In the genomic region with DNA sequence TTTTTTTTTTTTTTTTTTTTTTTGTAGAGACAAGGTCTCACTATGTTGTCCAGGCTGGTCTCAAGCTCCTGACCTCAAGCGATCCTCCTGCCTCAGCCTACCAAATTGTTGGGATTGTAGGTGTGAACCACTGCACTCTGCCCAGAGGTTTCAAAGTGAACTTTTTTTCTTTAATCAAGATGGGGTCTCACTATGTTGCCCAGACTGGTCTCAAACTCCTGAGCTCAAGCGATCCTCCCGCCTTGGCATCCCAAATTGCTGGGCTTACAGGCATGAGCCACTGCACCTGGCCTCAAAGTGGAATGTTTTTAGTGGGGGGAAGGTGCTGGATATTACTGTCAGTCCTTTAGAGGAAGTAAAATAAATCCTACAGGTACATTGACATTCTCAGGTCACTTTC, we compare ENCODE assay signal across 21 cellular contexts. TPM values are rescaled to one million over a fixed set of nuclear protein-coding genes. Genes with fewer than 3 reads are reported as not detected.
DNase-seq lines count a peak whose midpoint lies in the region; ATAC-seq and TF ChIP-seq lines count a peak whose summit lies in the region.
"Had no signal": no experiment of that assay in that cellular context is flagged by ENCODE, and none has a peak within 500 bp of the region (broad histone marks: within the 10 kb centered on the region; RNA-seq: fewer than 3 reads in every experiment).

No MANE protein-coding gene starts in this region.

- H3K4me3 Mint-ChIP-seq in activated T-cell treated with anti-CD3 and anti-CD28 coated beads, Interleukin-2, amount 50 U/mL, for 24 hours, result no peak overlapping the region
- H3K4me3 Mint-ChIP-seq: GM23338, H9, HFFc6 had no signal

- H3K27ac ChIP-seq in PC-3 (ENCODE audit: low read length) (peak overlapping the region; percentile 66), RWPE2 (ENCODE audit: poor library complexity, severe bottlenecking) (peak overlapping the region; percentile 80), esophagus (ENCODE audit: low read depth in 2 of 2, low read length in 1 of 2) (peak overlapping the region; percentile 75 to 83), vagina (peak overlapping the region; percentile 36)
- H3K27ac ChIP-seq: SJSA1 had no signal

- H3K4me3 ChIP-seq in PC-3 (ENCODE audit: low read length) (no peak overlapping the region), RWPE2 (ENCODE audit: severe bottlenecking) (no peak overlapping the region), esophagus (ENCODE audit: low read depth in 1 of 2, low read length in 2 of 2) (no peak overlapping the region), vagina (no peak overlapping the region)
- H3K4me3 ChIP-seq: GM23338, SJSA1 had no signal

- CTCF ChIA-PET in PC-3 (lab: Charles Lee), result no interaction called here

- intact Hi-C loops in PC-3 (cut with micrococcal nuclease), result no loop called here
- intact Hi-C loops in vagina (cut with DNase I), result no loop called here

- no peaks in the 10 kb centered on the region for H3K79me2 ChIP-seq in PC-3 (ENCODE audit: low read length)

- no peaks in the 10 kb centered on the region for H3K9me3 ChIP-seq in PC-3 (ENCODE audit: low read length)
- no peaks in the 10 kb centered on the region for H3K9me3 ChIP-seq in RWPE2 (ENCODE audit: severe bottlenecking)
- no peaks in the 10 kb centered on the region for H3K9me3 ChIP-seq in esophagus (ENCODE audit: control insufficient read depth in 2 of 2, insufficient read depth in 1 of 2, low read depth in 1 of 2, low read length in 1 of 2)
- H3K9me3 ChIP-seq in vagina, result no peaks in the 10 kb centered on the region
- H3K9me3 ChIP-seq: BE2C, SJSA1 had no signal

- no peaks in the 10 kb centered on the region for H3F3A ChIP-seq in PC-3 (ENCODE audit: low read length, unreplicated experiment)

- WGBS in esophagus, 2 donors, result 77 to 81% methylated on average over 3 of the region's 3 CpGs

- H3K27me3 ChIP-seq in PC-3 (ENCODE audit: low read length) (no peaks in the 10 kb centered on the region), RWPE2 (ENCODE audit: insufficient read depth, poor library complexity, severe bottlenecking) (no peaks in the 10 kb centered on the region), esophagus (ENCODE audit: control insufficient read depth in 1 of 2, insufficient read depth in 2 of 2, low read length in 2 of 2) (no peaks in the 10 kb centered on the region), vagina (no peaks in the 10 kb centered on the region)
- H3K27me3 ChIP-seq: BE2C, SJSA1 had no signal

- H3K4me1 ChIP-seq in PC-3 (ENCODE audit: insufficient read depth, low read length), result peaks cover 37% of the 10 kb centered on the region
- peaks cover 26% of the 10 kb centered on the region for H3K4me1 ChIP-seq in RWPE2 (ENCODE audit: insufficient read depth, poor library complexity, severe bottlenecking)
- H3K4me1 ChIP-seq in esophagus (ENCODE audit: control insufficient read depth in 2 of 2, insufficient read depth in 2 of 2, low read length in 1 of 2), result no peaks in the 10 kb centered on the region
- peaks cover 4% of the 10 kb centered on the region for H3K4me1 ChIP-seq in vagina
- H3K4me1 ChIP-seq: BE2C had no signal

- H3K4me1 Mint-ChIP-seq in activated T-cell treated with anti-CD3 and anti-CD28 coated beads, Interleukin-2, amount 50 U/mL, for 24 hours (ENCODE audit: low read depth), result peaks cover 30% of the 10 kb centered on the region

- H3K9ac ChIP-seq in PC-3 (ENCODE audit: low read length), result no peak overlapping the region

- BruUV-seq in PC-3 (replicated peaks; lab: Mats Ljungman, UMichigan), result no TSS peak

- H3K27me3 Mint-ChIP-seq in activated T-cell treated with anti-CD3 and anti-CD28 coated beads, Interleukin-2, amount 50 U/mL, for 24 hours, result no peaks in the 10 kb centered on the region

- no peak overlapping the region for H2AFZ ChIP-seq in PC-3 (ENCODE audit: low read length)

- POLR2A ChIA-PET in PC-3 (lab: Charles Lee; ENCODE audit: unreplicated experiment), result interaction anchor here (1.0 kb wide), 1 partner anchor 12 kb away, joined by 3 read pairs; the partner anchor contains the start of gene CEP20

- H4K20me1 ChIP-seq in PC-3 (ENCODE audit: low read length), result no peaks in the 10 kb centered on the region

- H3K36me3 Mint-ChIP-seq in activated T-cell treated with anti-CD3 and anti-CD28 coated beads, Interleukin-2, amount 50 U/mL, for 24 hours (ENCODE audit: low read depth), result no peaks in the 10 kb centered on the region

- no peak overlapping the region for H3K27ac Mint-ChIP-seq in activated T-cell treated with anti-CD3 and anti-CD28 coated beads, Interleukin-2, amount 50 U/mL, for 24 hours
- H3K27ac Mint-ChIP-seq: GM23338 had no signal

- no peak overlapping the region for H3K4me2 ChIP-seq in PC-3 (ENCODE audit: low read length)
- H3K4me2 ChIP-seq: GM23338 had no signal

- DNase-seq in PC-3 (no peak), RWPE2 (ENCODE audit: low spot score) (no peak), vagina (ENCODE audit: extremely low spot score in 2 of 2) (no peak), AG08395 (ENCODE audit: low spot score) (no peak)
- DNase-seq in activated T-cell treated with anti-CD3 and anti-CD28 coated beads, Interleukin-2, amount 50 U/mL, for 24 hours, result no peak
- DNase-seq: BE2C, GF-D8, KG1, NCI-H1092, NCI-H1417 treated with DMSO at 0.1 percent for 48 hours, NCI-H1694 treated with DMSO at 0.1 percent for 48 hours, NCI-H2081, NCI-H2227 treated with DMSO at 0.1 percent for 48 hours, NCI-H526 treated with DMSO at 0.1 percent for 48 hours, Right ventricle myocardium superior had no signal

- TF ChIP-seq POLR2A in vagina (IDR thresholded peaks at IDR 0.05), result no peak

- no peak for ATAC-seq in PC-3
- ATAC-seq in RWPE2 (ENCODE audit: low read depth), result no peak
- no peak for ATAC-seq in HG03571 (IDR thresholded peaks at IDR 0.05; ENCODE audit: unreplicated experiment)

- no peaks in the 10 kb centered on the region for H3K9me3 Mint-ChIP-seq in activated T-cell treated with anti-CD3 and anti-CD28 coated beads, Interleukin-2, amount 50 U/mL, for 24 hours
- H3K9me3 Mint-ChIP-seq: H9, HFFc6 had no signal

- no peaks in the 10 kb centered on the region for H3K36me3 ChIP-seq in PC-3 (ENCODE audit: low read depth, low read length)
- H3K36me3 ChIP-seq in RWPE2 (ENCODE audit: low read depth), result no peaks in the 10 kb centered on the region
- no peaks in the 10 kb centered on the region for H3K36me3 ChIP-seq in esophagus (ENCODE audit: control insufficient read depth in 2 of 2, insufficient read depth in 2 of 2, low read length in 1 of 2)
- no peaks in the 10 kb centered on the region for H3K36me3 ChIP-seq in vagina
- H3K36me3 ChIP-seq: BE2C, SJSA1 had no signal

- no peak for TF ChIP-seq CTCF in PC-3 (conservative IDR thresholded peaks at IDR 0.05; ENCODE audit: low read depth, low read length)
- TF ChIP-seq CTCF in RWPE2 (IDR thresholded peaks at IDR 0.05; ENCODE audit: poor library complexity, severe bottlenecking), result no peak
- TF ChIP-seq CTCF in vagina (IDR thresholded peaks at IDR 0.05), result no peak

- H3K9me2 ChIP-seq in PC-3 (replicated peaks; ENCODE audit: low read length), result no peaks in the 10 kb centered on the region

RNA-seq across cellular contexts. Expression of gene CEP20, which starts 12.0 kb away (rescaled TPM):
- total RNA-seq in PC-3 (2014; rRNA removed), result 25.9 and 37.0 TPM in 2 replicates
- 10 to 100 TPM; 17.6 to 25.6 TPM for polyA plus RNA-seq in esophagus
- total RNA-seq in vagina, result 28.2 TPM

RNA-seq across cellular contexts. Expression of gene MYH11, which starts 43.5 kb away (rescaled TPM):
- total RNA-seq in PC-3 (2014; rRNA removed) (not detected in 2 replicates), vagina (822 TPM)
- 100 to 1,000 TPM; 120 to 421 TPM for polyA plus RNA-seq in esophagus

RNA-seq across cellular contexts. Expression of gene ABCC1, which starts 49.1 kb away (rescaled TPM):
- total RNA-seq in PC-3 (2014; rRNA removed), result 16.1 and 29.0 TPM in 2 replicates
- polyA plus RNA-seq in esophagus, result 10 to 100 TPM; 14.8 to 21.8 TPM
- total RNA-seq in vagina, result 47.9 TPM

Comparison
In these comparisons a context has a peak if more than half of its experiments do, and no peak if none do; other contexts are left out.
1. RNA of gene MYH11, which starts 43.5 kb away (total RNA-seq): 822 TPM in vagina (single experiment); not detected in PC-3; every median in the first group is over 100 times any median in the second.
2. Peak in every context shown above with its lines, with median percentiles within 50 percentile points of each other: H3K27ac ChIP-seq.